Comparison of ENCODE assay signal across 21 cellular contexts in the genomic region with DNA sequence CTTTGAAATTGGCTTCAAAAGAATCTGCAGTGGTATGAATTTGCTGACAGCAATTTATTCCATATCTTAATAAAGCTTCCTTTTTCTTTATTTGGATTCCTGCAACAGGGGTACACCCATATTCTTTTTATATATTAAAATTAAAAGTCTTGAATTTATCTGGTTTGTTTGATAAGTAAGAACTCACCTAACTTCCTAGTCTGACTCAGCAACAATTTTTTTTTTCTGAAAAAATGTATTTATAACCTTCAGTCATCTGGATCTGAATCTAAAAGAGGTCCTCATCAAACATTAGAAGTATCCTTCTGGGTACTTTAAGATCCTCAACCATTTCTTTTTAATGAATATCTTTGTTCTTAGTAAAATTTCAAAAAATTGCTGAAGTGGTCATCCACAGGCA. TPM values are rescaled to one million over a fixed set of nuclear protein-coding genes. Genes with fewer than 3 reads are reported as not detected.
"Had no signal": no experiment of that assay in that cellular context is flagged by ENCODE, and none has a peak within 500 bp of the region (broad histone marks: within the 10 kb centered on the region; RNA-seq: fewer than 3 reads in every experiment).

No MANE protein-coding gene starts in this region.

- DNase-seq: Karpas-422, KG1, MM.1S, NCI-H1092 treated with DMSO at 0.1 percent for 48 hours, NCI-H1436, NCI-H187 treated with DMSO at 0.1 percent for 48 hours, NCI-H2029 treated with DMSO at 0.1 percent for 48 hours, NCI-H2107, NCI-H226, NCI-H446, NCI-H510A, NCI-H524 treated with DMSO at 0.1 percent for 48 hours, NCI-H69, NCI-H774, Right ventricle myocardium superior, RPMI8226, SIG-M5 had no signal

- H3K27ac ChIP-seq: SJSA1, SK-N-MC had no signal

- FAIRE-seq: RCC 7860 had no signal

- H3K4me3 ChIP-seq: SJSA1, SK-N-MC had no signal

- H3K9me3 ChIP-seq: SJSA1 had no signal

- H3K36me3 ChIP-seq: SJSA1 had no signal

RNA-seq across cellular contexts. Expression of gene EPHB6, which starts 4.5 kb away (rescaled TPM):
- total RNA-seq: M059J had no signal

RNA-seq across cellular contexts. Expression of gene TRPV6, which starts 26.1 kb away (rescaled TPM):
- total RNA-seq: M059J, Right ventricle myocardium superior, SJSA1 had no signal
